In the genomic region with DNA sequence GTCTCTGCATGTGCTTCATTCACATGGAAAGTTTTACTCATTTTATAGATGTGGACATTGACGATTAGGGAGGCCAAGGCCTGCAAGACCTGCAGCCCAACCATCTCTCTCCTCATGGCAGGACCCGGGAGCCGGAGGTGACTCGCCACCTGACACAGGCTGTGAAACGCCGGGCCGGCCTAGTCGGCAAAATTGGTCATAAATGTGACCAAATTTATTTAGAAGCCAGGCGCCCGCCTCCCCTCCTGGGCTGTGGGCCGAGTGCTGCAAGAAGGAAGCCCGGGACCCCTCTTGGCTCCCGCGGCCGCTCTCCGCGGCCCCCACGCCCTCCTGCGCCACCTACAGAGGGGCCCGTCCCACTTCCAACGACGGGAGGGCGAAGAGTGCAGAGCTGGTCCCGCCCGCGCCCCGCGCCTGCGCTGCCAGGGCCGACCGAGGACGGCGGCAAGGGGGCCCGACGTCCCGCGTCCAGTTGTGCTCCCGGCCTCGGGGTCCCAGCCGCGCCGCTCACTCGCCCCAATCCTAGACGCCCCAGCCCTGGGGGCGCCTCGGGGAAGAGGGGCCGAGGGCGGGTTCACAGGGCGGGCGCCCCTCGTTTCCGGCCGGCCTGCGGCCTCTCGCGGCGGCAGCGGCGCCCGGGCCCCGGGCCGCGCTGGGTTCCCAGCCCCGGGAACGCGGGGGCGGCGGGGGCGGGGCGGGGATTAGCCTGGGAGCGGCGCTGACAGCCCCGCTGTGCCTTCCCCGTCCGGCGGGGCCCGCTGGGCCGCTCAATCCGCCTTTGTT, we compare ENCODE assay signal across 1 cellular context.
TF ChIP-seq lines count a peak whose summit lies in the region.

No MANE protein-coding gene starts in this region.

TF ChIP-seq in K562, 482 proteins besides CTCF, POLR2A, EP300 and RAD21 (continued from another document and continues in another):
- TF ChIP-seq, protein P1, sequence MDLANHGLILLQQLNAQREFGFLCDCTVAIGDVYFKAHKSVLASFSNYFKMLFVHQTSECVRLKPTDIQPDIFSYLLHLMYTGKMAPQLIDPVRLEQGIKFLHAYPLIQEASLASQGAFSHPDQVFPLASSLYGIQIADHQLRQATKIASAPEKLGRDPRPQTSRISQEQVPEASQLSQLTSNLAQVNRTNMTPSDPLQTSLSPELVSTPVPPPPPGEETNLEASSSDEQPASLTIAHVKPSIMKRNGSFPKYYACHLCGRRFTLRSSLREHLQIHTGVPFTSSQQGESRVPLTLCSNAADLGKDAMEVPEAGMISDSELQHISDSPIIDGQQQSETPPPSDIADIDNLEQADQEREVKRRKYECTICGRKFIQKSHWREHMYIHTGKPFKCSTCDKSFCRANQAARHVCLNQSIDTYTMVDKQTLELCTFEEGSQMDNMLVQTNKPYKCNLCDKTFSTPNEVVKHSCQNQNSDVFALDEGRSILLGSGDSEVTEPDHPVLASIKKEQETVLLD (IDR thresholded peaks at IDR 0.05) = no peak
- TF ChIP-seq CBX3 (IDR thresholded peaks at IDR 0.05; ENCODE audit: borderline replicate concordance in 1 of 2, low read length in 2 of 2) (no peak), SMARCC2 (IDR thresholded peaks at IDR 0.05; ENCODE audit: low read depth) (no peak), ZNF77 (CRISPR knock-in tag; IDR thresholded peaks at IDR 0.05) (no peak), HNRNPL (IDR thresholded peaks at IDR 0.05; ENCODE audit: low read depth, low read length) (peak; percentile 67; the same call in 1 of the 2 replicates), ERF (CRISPR knock-in tag; IDR thresholded peaks at IDR 0.05) (peak; percentile 71; the same call in 1 of the 2 replicates), TARDBP (IDR thresholded peaks at IDR 0.05) (no peak), CHCHD3 (CRISPR knock-in tag; IDR thresholded peaks at IDR 0.05) (no peak), SRSF1 (IDR thresholded peaks at IDR 0.05; ENCODE audit: low read depth, low read length) (no peak), HNRNPK (IDR thresholded peaks at IDR 0.05; ENCODE audit: low read depth, low read length, poor library complexity, severe bottlenecking) (no peak), ZNF212 (CRISPR knock-in tag; IDR thresholded peaks at IDR 0.05) (no peak), POU5F1 (IDR thresholded peaks at IDR 0.05; ENCODE audit: borderline replicate concordance, low read depth, low read length, partially characterized antibody) (no peak), ZNF24 (IDR thresholded peaks at IDR 0.05) (no peak), WHSC1 (IDR thresholded peaks at IDR 0.05; ENCODE audit: low read length) (no peak), GTF2F1 (IDR thresholded peaks at IDR 0.05; ENCODE audit: low read depth, low read length) (no peak), SRSF7 (optimal IDR thresholded peaks at IDR 0.05; ENCODE audit: low read depth, low read length) (no peak), MTA2 (IDR thresholded peaks at IDR 0.05; ENCODE audit: low read depth) (no peak), ATF7 (IDR thresholded peaks at IDR 0.05) (0 out of 2 replicates have a peak, but pooled peaks have one; percentile 28), ZSCAN32 (CRISPR knock-in tag; IDR thresholded peaks at IDR 0.05) (no peak), GABPA (tag; conservative IDR thresholded peaks at IDR 0.05; ENCODE audit: low read depth) (no peak; the same call in 1 of the 2 replicates), DPF2 (IDR thresholded peaks at IDR 0.05) (no peak), RFX7 (CRISPR knock-in tag; IDR thresholded peaks at IDR 0.05) (no peak), ZNF41 (CRISPR knock-in tag; conservative IDR thresholded peaks at IDR 0.05) (no peak), ZBTB1 (CRISPR knock-in tag; IDR thresholded peaks at IDR 0.05; ENCODE audit: borderline replicate concordance, low read depth) (peak; percentile 12; the same call in 1 of the 2 replicates), POLR3G (IDR thresholded peaks at IDR 0.05; ENCODE audit: extremely low read depth, insufficient read length, insufficient replicate concordance) (no peak), PTBP1 (IDR thresholded peaks at IDR 0.05; ENCODE audit: low read depth, low read length) (no peak), HMGN3 (IDR thresholded peaks at IDR 0.05; ENCODE audit: borderline replicate concordance, extremely low read depth, insufficient read length, low read depth, low read length) (peak; percentile 85), PRMT5 (CRISPR knock-in tag; IDR thresholded peaks at IDR 0.05) (no peak), CXXC5 (CRISPR knock-in tag; IDR thresholded peaks at IDR 0.05) (peak; percentile 67), C11orf30 (IDR thresholded peaks at IDR 0.05; ENCODE audit: low read depth) (no peak), KDM1A (IDR thresholded peaks at IDR 0.05) (no peak), BDP1 (IDR thresholded peaks at IDR 0.05; ENCODE audit: insufficient read depth, insufficient read length) (no peak), CBX2 (IDR thresholded peaks at IDR 0.05; ENCODE audit: insufficient read depth, low read length, poor library complexity, severe bottlenecking) (no peak), POLR2AphosphoS5 (IDR thresholded peaks at IDR 0.05; ENCODE audit: control insufficient read depth, insufficient read depth, low read depth, low read length) (0 out of 2 replicates have a peak, but pooled peaks have one; percentile 12), PRPF4 (IDR thresholded peaks at IDR 0.05; ENCODE audit: insufficient read depth, low read depth, low read length, poor library complexity, severe bottlenecking) (no peak), ARNT (IDR thresholded peaks at IDR 0.05) (no peak), GTF2E2 (tag; IDR thresholded peaks at IDR 0.05) (no peak), ZNF347 (CRISPR knock-in tag; IDR thresholded peaks at IDR 0.05; ENCODE audit: low read depth) (no peak), POLR2G (IDR thresholded peaks at IDR 0.05; ENCODE audit: low read depth, low read length) (peak; percentile 87), SUPT5H (IDR thresholded peaks at IDR 0.05) (no peak), CBFB (CRISPR knock-in tag; IDR thresholded peaks at IDR 0.05) (no peak), SMARCA5 (IDR thresholded peaks at IDR 0.05) (no peak), ETV5 (CRISPR knock-in tag; IDR thresholded peaks at IDR 0.05; ENCODE audit: low read depth) (no peak), CREB1 (IDR thresholded peaks at IDR 0.05) (no peak), CREB1 (CRISPR knock-in tag; IDR thresholded peaks at IDR 0.05) (no peak), FOSL1 (tag; conservative IDR thresholded peaks at IDR 0.05) (peak; percentile 17)
- TF ChIP-seq, protein P2, sequence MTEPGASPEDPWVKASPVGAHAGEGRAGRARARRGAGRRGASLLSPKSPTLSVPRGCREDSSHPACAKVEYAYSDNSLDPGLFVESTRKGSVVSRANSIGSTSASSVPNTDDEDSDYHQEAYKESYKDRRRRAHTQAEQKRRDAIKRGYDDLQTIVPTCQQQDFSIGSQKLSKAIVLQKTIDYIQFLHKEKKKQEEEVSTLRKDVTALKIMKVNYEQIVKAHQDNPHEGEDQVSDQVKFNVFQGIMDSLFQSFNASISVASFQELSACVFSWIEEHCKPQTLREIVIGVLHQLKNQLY (CRISPR knock-in tag; conservative IDR thresholded peaks at IDR 0.05) = no peak
- TF ChIP-seq, protein P3, sequence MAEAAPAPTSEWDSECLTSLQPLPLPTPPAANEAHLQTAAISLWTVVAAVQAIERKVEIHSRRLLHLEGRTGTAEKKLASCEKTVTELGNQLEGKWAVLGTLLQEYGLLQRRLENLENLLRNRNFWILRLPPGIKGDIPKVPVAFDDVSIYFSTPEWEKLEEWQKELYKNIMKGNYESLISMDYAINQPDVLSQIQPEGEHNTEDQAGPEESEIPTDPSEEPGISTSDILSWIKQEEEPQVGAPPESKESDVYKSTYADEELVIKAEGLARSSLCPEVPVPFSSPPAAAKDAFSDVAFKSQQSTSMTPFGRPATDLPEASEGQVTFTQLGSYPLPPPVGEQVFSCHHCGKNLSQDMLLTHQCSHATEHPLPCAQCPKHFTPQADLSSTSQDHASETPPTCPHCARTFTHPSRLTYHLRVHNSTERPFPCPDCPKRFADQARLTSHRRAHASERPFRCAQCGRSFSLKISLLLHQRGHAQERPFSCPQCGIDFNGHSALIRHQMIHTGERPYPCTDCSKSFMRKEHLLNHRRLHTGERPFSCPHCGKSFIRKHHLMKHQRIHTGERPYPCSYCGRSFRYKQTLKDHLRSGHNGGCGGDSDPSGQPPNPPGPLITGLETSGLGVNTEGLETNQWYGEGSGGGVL (CRISPR knock-in tag; IDR thresholded peaks at IDR 0.05) = no peak
- TF ChIP-seq, protein P4, sequence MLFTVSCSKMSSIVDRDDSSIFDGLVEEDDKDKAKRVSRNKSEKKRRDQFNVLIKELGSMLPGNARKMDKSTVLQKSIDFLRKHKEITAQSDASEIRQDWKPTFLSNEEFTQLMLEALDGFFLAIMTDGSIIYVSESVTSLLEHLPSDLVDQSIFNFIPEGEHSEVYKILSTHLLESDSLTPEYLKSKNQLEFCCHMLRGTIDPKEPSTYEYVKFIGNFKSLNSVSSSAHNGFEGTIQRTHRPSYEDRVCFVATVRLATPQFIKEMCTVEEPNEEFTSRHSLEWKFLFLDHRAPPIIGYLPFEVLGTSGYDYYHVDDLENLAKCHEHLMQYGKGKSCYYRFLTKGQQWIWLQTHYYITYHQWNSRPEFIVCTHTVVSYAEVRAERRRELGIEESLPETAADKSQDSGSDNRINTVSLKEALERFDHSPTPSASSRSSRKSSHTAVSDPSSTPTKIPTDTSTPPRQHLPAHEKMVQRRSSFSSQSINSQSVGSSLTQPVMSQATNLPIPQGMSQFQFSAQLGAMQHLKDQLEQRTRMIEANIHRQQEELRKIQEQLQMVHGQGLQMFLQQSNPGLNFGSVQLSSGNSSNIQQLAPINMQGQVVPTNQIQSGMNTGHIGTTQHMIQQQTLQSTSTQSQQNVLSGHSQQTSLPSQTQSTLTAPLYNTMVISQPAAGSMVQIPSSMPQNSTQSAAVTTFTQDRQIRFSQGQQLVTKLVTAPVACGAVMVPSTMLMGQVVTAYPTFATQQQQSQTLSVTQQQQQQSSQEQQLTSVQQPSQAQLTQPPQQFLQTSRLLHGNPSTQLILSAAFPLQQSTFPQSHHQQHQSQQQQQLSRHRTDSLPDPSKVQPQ (CRISPR knock-in tag; IDR thresholded peaks at IDR 0.05; ENCODE audit: borderline replicate concordance) = no peak
- TF ChIP-seq, protein P5, sequence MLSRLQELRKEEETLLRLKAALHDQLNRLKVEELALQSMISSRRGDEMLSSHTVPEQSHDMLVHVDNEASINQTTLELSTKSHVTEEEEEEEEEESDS (CRISPR knock-in tag; IDR thresholded peaks at IDR 0.05) = no peak
- TF ChIP-seq, protein P6, sequence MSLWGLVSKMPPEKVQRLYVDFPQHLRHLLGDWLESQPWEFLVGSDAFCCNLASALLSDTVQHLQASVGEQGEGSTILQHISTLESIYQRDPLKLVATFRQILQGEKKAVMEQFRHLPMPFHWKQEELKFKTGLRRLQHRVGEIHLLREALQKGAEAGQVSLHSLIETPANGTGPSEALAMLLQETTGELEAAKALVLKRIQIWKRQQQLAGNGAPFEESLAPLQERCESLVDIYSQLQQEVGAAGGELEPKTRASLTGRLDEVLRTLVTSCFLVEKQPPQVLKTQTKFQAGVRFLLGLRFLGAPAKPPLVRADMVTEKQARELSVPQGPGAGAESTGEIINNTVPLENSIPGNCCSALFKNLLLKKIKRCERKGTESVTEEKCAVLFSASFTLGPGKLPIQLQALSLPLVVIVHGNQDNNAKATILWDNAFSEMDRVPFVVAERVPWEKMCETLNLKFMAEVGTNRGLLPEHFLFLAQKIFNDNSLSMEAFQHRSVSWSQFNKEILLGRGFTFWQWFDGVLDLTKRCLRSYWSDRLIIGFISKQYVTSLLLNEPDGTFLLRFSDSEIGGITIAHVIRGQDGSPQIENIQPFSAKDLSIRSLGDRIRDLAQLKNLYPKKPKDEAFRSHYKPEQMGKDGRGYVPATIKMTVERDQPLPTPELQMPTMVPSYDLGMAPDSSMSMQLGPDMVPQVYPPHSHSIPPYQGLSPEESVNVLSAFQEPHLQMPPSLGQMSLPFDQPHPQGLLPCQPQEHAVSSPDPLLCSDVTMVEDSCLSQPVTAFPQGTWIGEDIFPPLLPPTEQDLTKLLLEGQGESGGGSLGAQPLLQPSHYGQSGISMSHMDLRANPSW (CRISPR knock-in tag; IDR thresholded peaks at IDR 0.05) = no peak
- TF ChIP-seq, protein P7, sequence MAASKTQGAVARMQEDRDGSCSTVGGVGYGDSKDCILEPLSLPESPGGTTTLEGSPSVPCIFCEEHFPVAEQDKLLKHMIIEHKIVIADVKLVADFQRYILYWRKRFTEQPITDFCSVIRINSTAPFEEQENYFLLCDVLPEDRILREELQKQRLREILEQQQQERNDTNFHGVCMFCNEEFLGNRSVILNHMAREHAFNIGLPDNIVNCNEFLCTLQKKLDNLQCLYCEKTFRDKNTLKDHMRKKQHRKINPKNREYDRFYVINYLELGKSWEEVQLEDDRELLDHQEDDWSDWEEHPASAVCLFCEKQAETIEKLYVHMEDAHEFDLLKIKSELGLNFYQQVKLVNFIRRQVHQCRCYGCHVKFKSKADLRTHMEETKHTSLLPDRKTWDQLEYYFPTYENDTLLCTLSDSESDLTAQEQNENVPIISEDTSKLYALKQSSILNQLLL (CRISPR knock-in tag; IDR thresholded peaks at IDR 0.05; ENCODE audit: borderline replicate concordance) = no peak
- TF ChIP-seq, protein P8, sequence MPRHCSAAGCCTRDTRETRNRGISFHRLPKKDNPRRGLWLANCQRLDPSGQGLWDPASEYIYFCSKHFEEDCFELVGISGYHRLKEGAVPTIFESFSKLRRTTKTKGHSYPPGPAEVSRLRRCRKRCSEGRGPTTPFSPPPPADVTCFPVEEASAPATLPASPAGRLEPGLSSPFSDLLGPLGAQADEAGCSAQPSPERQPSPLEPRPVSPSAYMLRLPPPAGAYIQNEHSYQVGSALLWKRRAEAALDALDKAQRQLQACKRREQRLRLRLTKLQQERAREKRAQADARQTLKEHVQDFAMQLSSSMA (CRISPR knock-in tag; IDR thresholded peaks at IDR 0.05) = no peak
- TF ChIP-seq, protein P9, sequence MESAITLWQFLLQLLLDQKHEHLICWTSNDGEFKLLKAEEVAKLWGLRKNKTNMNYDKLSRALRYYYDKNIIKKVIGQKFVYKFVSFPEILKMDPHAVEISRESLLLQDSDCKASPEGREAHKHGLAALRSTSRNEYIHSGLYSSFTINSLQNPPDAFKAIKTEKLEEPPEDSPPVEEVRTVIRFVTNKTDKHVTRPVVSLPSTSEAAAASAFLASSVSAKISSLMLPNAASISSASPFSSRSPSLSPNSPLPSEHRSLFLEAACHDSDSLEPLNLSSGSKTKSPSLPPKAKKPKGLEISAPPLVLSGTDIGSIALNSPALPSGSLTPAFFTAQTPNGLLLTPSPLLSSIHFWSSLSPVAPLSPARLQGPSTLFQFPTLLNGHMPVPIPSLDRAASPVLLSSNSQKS (CRISPR knock-in tag; IDR thresholded peaks at IDR 0.05) = no peak
